20 cellular contexts compared by ENCODE assay signal in genomic region chr1:66073357-66073756, GRCh38.
DNase-seq lines count a peak whose midpoint lies in the region; ATAC-seq and TF ChIP-seq lines count a peak whose summit lies in the region.
"Had no signal": no experiment of that assay in that cellular context is flagged by ENCODE, and none has a peak within 500 bp of the region (broad histone marks: within the 10 kb centered on the region; RNA-seq: fewer than 3 reads in every experiment).

No MANE protein-coding gene starts in this region.

- no peak for TF ChIP-seq CTCF in VCaP (conservative IDR thresholded peaks at IDR 0.05)
- no peak for TF ChIP-seq CTCF in Caco-2 (IDR thresholded peaks at IDR 0.05; ENCODE audit: insufficient read depth in 1 of 2, low read depth in 1 of 2, low read length in 1 of 2, severe bottlenecking in 1 of 2, unreplicated experiment in 1 of 2)
- TF ChIP-seq CTCF in GM13977 (IDR thresholded peaks at IDR 0.05; ENCODE audit: extremely low read depth, insufficient read depth, missing control alignments): no peak

- H3K9me3 Mint-ChIP-seq in Caco-2 (ENCODE audit: unreplicated experiment): no peaks in the 10 kb centered on the region
- H3K9me3 Mint-ChIP-seq in activated naive CD8-positive, alpha-beta T cell treated with anti-CD3 and anti-CD28 coated beads for 36 hours: no peaks in the 10 kb centered on the region
- H3K9me3 Mint-ChIP-seq: CD14-positive monocyte; CD4-positive, alpha-beta memory T cell; CD4-positive, CD25-positive, alpha-beta regulatory T cell; CD8-positive, alpha-beta memory T cell had no signal

- in situ Hi-C loops in GM13977 (cut with MboI; ENCODE audit: low pct_unique_long_range_greater_than_20kb, low sequenced_read_pairs, unreplicated experiment): no loop called here

- H3K27ac ChIP-seq in right cardiac atrium (ENCODE audit: low read length): no peak overlapping the region
- H3K27ac ChIP-seq in VCaP: peak overlapping the region; percentile 41
- H3K27ac ChIP-seq: 22Rv1, BLaER1 had no signal

- POLR2A ChIA-PET in Caco-2 (lab: Charles Lee): no interaction called here

- H3K27ac Mint-ChIP-seq in Caco-2 (ENCODE audit: unreplicated experiment): no peak overlapping the region
- no peak overlapping the region for H3K27ac Mint-ChIP-seq in activated naive CD8-positive, alpha-beta T cell treated with anti-CD3 and anti-CD28 coated beads for 36 hours
- H3K27ac Mint-ChIP-seq: CD14-positive monocyte; CD4-positive, alpha-beta memory T cell; CD4-positive, CD25-positive, alpha-beta regulatory T cell had no signal

- H3K9me3 ChIP-seq in right cardiac atrium (ENCODE audit: control insufficient read depth, low read length): no peaks in the 10 kb centered on the region
- H3K9me3 ChIP-seq in Caco-2: no peaks in the 10 kb centered on the region
- H3K9me3 ChIP-seq: BE2C, BLaER1 had no signal

- intact Hi-C loops in right cardiac atrium (cut with DNase I): no loop called here
- intact Hi-C loops in Right ventricle myocardium superior (cut with DNase I): no loop called here
- intact Hi-C loops in Caco-2 (cut with micrococcal nuclease; ENCODE audit: unreplicated experiment): no loop called here

- peak; percentile 61 to 66 for ATAC-seq in right cardiac atrium
- no peak for ATAC-seq in Right ventricle myocardium superior (ENCODE audit: poor library complexity)

- no TSS peak for BruUV-seq in Caco-2 (replicated peaks; lab: Mats Ljungman, UMichigan)

- no peaks in the 10 kb centered on the region for H3K36me3 Mint-ChIP-seq in Caco-2 (ENCODE audit: insufficient read depth, unreplicated experiment)
- no peaks in the 10 kb centered on the region for H3K36me3 Mint-ChIP-seq in activated naive CD8-positive, alpha-beta T cell treated with anti-CD3 and anti-CD28 coated beads for 36 hours
- H3K36me3 Mint-ChIP-seq: CD14-positive monocyte; CD4-positive, alpha-beta memory T cell; CD4-positive, CD25-positive, alpha-beta regulatory T cell; CD8-positive, alpha-beta memory T cell had no signal

- H3K4me3 ChIP-seq in right cardiac atrium (ENCODE audit: low read length) (no peak overlapping the region), Caco-2 (ENCODE audit: low read depth, low read length) (no peak overlapping the region)
- H3K4me3 ChIP-seq: BLaER1 had no signal

- H3K27me3 Mint-ChIP-seq in Caco-2 (ENCODE audit: insufficient read depth, unreplicated experiment): peaks cover 6% of the 10 kb centered on the region
- H3K27me3 Mint-ChIP-seq in activated naive CD8-positive, alpha-beta T cell treated with anti-CD3 and anti-CD28 coated beads for 36 hours: peaks cover 17% of the 10 kb centered on the region

- H3K4me3 Mint-ChIP-seq in Caco-2 (ENCODE audit: unreplicated experiment): no peak overlapping the region
- no peak overlapping the region for H3K4me3 Mint-ChIP-seq in activated naive CD8-positive, alpha-beta T cell treated with anti-CD3 and anti-CD28 coated beads for 36 hours
- H3K4me3 Mint-ChIP-seq: CD14-positive monocyte; CD4-positive, alpha-beta memory T cell; CD4-positive, CD25-positive, alpha-beta regulatory T cell; CD8-positive, alpha-beta memory T cell had no signal

- DNase-seq in right cardiac atrium: no peak
- no peak for DNase-seq in Right ventricle myocardium superior
- peak; percentile 9 for DNase-seq in fibroblast of peridontal ligament (ENCODE audit: extremely low read depth)
- DNase-seq in Caco-2: no peak
- DNase-seq in GM13977 (ENCODE audit: low spot score): no peak
- DNase-seq in activated naive CD8-positive, alpha-beta T cell treated with anti-CD3 and anti-CD28 coated beads for 36 hours: no peak
- DNase-seq: ACHN; BE2C; C1 segment of cervical spinal cord; Calu3; CD4-positive, alpha-beta memory T cell; CD4-positive, CD25-positive, alpha-beta regulatory T cell; CD8-positive, alpha-beta memory T cell; COR-L47; DMS79 treated with DMSO at 0.1 percent for 48 hours; GF-D8 had no signal

- H3K4me1 ChIP-seq in right cardiac atrium (ENCODE audit: control insufficient read depth, insufficient read depth, low read length): no peaks in the 10 kb centered on the region
- H3K4me1 ChIP-seq in Caco-2: no peaks in the 10 kb centered on the region
- H3K4me1 ChIP-seq: BE2C, BLaER1 had no signal

- 50% methylated on average over 2 of the region's 2 CpGs for WGBS in right cardiac atrium

- CTCF ChIA-PET in Caco-2 (lab: Charles Lee): no interaction called here

- H3K27me3 ChIP-seq in right cardiac atrium (ENCODE audit: control insufficient read depth, insufficient read depth) (no peaks in the 10 kb centered on the region), Caco-2 (replicated peaks; ENCODE audit: control insufficient read depth, insufficient read depth, low read length) (no peaks in the 10 kb centered on the region)
- H3K27me3 ChIP-seq: BE2C, BLaER1 had no signal

- H3K36me3 ChIP-seq in Caco-2 (ENCODE audit: control insufficient read depth, insufficient read depth, low read length): no peaks in the 10 kb centered on the region
- H3K36me3 ChIP-seq: BE2C, BLaER1 had no signal

- no peaks in the 10 kb centered on the region for H3K4me1 Mint-ChIP-seq in Caco-2 (ENCODE audit: low read depth, unreplicated experiment)
- H3K4me1 Mint-ChIP-seq in activated naive CD8-positive, alpha-beta T cell treated with anti-CD3 and anti-CD28 coated beads for 36 hours: no peaks in the 10 kb centered on the region
- H3K4me1 Mint-ChIP-seq: CD14-positive monocyte; CD4-positive, alpha-beta memory T cell; CD4-positive, CD25-positive, alpha-beta regulatory T cell; CD8-positive, alpha-beta memory T cell had no signal
